Comparison of ENCODE assay signal across 28 cellular contexts in genomic region chr5:106880656-106881055, GRCh38.
DNase-seq lines count a peak whose midpoint lies in the region; FAIRE-seq and TF ChIP-seq lines count a peak whose summit lies in the region.
"Had no signal": no experiment of that assay in that cellular context is flagged by ENCODE, and none has a peak within 500 bp of the region (broad histone marks: within the 10 kb centered on the region; RNA-seq: fewer than 3 reads in every experiment).

No MANE protein-coding gene starts in this region.

- no peaks in the 10 kb centered on the region for H3K36me3 ChIP-seq in hepatocyte (replicated peaks; ENCODE audit: insufficient read depth, low read depth)
- no peaks in the 10 kb centered on the region for H3K36me3 ChIP-seq in small intestine (ENCODE audit: control insufficient read depth in 2 of 2, insufficient read depth in 2 of 2, low read length in 2 of 2)
- H3K36me3 ChIP-seq in thyroid gland, result no peaks in the 10 kb centered on the region
- H3K36me3 ChIP-seq: prostate gland, sigmoid colon, SJSA1, transverse colon had no signal

- H3K4me3 ChIP-seq in hepatocyte (no peak overlapping the region), small intestine (ENCODE audit: low read depth in 1 of 2, low read length in 2 of 2) (no peak overlapping the region), thyroid gland (replicated peaks in 1 of 3) (no peak overlapping the region)
- H3K4me3 ChIP-seq: lung, prostate gland, sigmoid colon, SJSA1, transverse colon had no signal

- H3K79me2 ChIP-seq in hepatocyte, result no peaks in the 10 kb centered on the region

- H3K27me3 ChIP-seq in hepatocyte (no peaks in the 10 kb centered on the region), small intestine (ENCODE audit: control insufficient read depth in 2 of 2, insufficient read depth in 2 of 2, low read length in 2 of 2) (no peaks in the 10 kb centered on the region), thyroid gland (no peaks in the 10 kb centered on the region)
- H3K27me3 ChIP-seq: sigmoid colon, SJSA1, transverse colon had no signal

- intact Hi-C loops in thyroid gland (cut with DNase I), result no loop called here

- no peak for TF ChIP-seq CTCF in RWPE1 (conservative IDR thresholded peaks at IDR 0.05; ENCODE audit: low read depth)
- TF ChIP-seq CTCF in hepatocyte (IDR thresholded peaks at IDR 0.05; ENCODE audit: poor library complexity), result no peak
- no peak for TF ChIP-seq CTCF in thyroid gland (IDR thresholded peaks at IDR 0.05)

- no peaks in the 10 kb centered on the region for H3K9me2 ChIP-seq in hepatocyte (replicated peaks; ENCODE audit: insufficient read depth)

- no peak overlapping the region for H2AFZ ChIP-seq in hepatocyte

- CTCF ChIA-PET in RWPE1 (lab: Yijun Ruan, JAX), result no interaction called here

- POLR2A ChIA-PET in RWPE1 (lab: Yijun Ruan, JAX; ENCODE audit: low non-redundant PET), result no interaction called here

- WGBS in hepatocyte (ENCODE audit: low lambda C conversion rate, missing lambda C conversion rate), result 70% methylated on average over 2 of the region's 2 CpGs
- 27 to 57% (median 40%) methylated on average over 2 of the region's 2 CpGs for WGBS in small intestine, 3 donors
- 82 to 89% methylated on average over 2 of the region's 2 CpGs for WGBS in thyroid gland, 2 donors

- DNase-seq in DMS53 (lab: John Stamatoyannopoulos, UW), result peak; percentile 11
- no peak for DNase-seq in DMS53 treated with DMSO at 0.1 percent for 48 hours (lab: John Stamatoyannopoulos, UW; ENCODE audit: unreplicated experiment)
- DNase-seq in RWPE1 (ENCODE audit: low spot score), result peak; percentile 82
- DNase-seq in hepatocyte (ENCODE audit: low spot score), result peak; percentile 60
- DNase-seq in small intestine, result peak; percentile 5
- DNase-seq in thyroid gland, result no peak
- no peak for DNase-seq in OCI-M1 (lab: John Stamatoyannopoulos, UW)
- DNase-seq in T-helper 1 cell, result no peak
- DNase-seq: activated CD4-positive, alpha-beta T cell treated with anti-CD3 and anti-CD28 coated beads, Interleukin-2, amount 50 U/mL, for 4 hours; activated CD8-positive, alpha-beta memory T cell treated with anti-CD3 and anti-CD28 coated beads, Interleukin-2, amount 10 ng/mL, durations not matched to agents 7 days and 5 days; activated naive CD4-positive, alpha-beta T cell; C1 segment of cervical spinal cord; DMS79 treated with DMSO at 0.1 percent for 48 hours; effector memory CD8-positive, alpha-beta T cell; GDM1; kidney glomerular epithelial cell; natural killer cell; NCI-H1105 treated with DMSO at 0.1 percent for 48 hours; NCI-H1930; NCI-H69; occipital lobe; sigmoid colon; stimulated activated CD4-positive, alpha-beta T cell treated with anti-CD3 and anti-CD28 coated beads, Interleukin-4, amount 100 ng/mL, for 4 hours; transverse colon had no signal

- no peak overlapping the region for H3K4me2 ChIP-seq in hepatocyte

- TF ChIP-seq POLR2A in thyroid gland (IDR thresholded peaks at IDR 0.05), result no peak

- H3K9me3 ChIP-seq in hepatocyte (ENCODE audit: low read depth), result no peaks in the 10 kb centered on the region
- no peaks in the 10 kb centered on the region for H3K9me3 ChIP-seq in small intestine (ENCODE audit: control insufficient read depth, low read depth)
- no peaks in the 10 kb centered on the region for H3K9me3 ChIP-seq in thyroid gland
- H3K9me3 ChIP-seq: prostate gland, sigmoid colon, transverse colon had no signal

- no peak for FAIRE-seq in small intestine (lab: Jason Lieb, UNC)

- H3K27ac ChIP-seq in RWPE1, result no peak overlapping the region
- H3K27ac ChIP-seq in hepatocyte, result no peak overlapping the region
- H3K27ac ChIP-seq in small intestine (ENCODE audit: low read depth in 1 of 2, low read length in 1 of 2), result no peak overlapping the region
- H3K27ac ChIP-seq in thyroid gland, result no peak overlapping the region
- H3K27ac ChIP-seq: 22Rv1, prostate gland, sigmoid colon, SJSA1, transverse colon had no signal

- H3K4me1 ChIP-seq in hepatocyte (ENCODE audit: insufficient read depth), result no peaks in the 10 kb centered on the region
- no peaks in the 10 kb centered on the region for H3K4me1 ChIP-seq in small intestine (ENCODE audit: control insufficient read depth in 2 of 2, insufficient read depth in 1 of 2, low read depth in 1 of 2, low read length in 1 of 2)
- no peaks in the 10 kb centered on the region for H3K4me1 ChIP-seq in thyroid gland
- H3K4me1 ChIP-seq: prostate gland, sigmoid colon, SJSA1, transverse colon had no signal

- no peaks in the 10 kb centered on the region for H4K20me1 ChIP-seq in hepatocyte (ENCODE audit: insufficient read depth, poor library complexity, severe bottlenecking)

Comparison
In these comparisons a context has a peak if more than half of its experiments do, and no peak if none do; other contexts are left out.
1. DNase-seq: peak in DMS53 (single experiment), RWPE1 (single experiment), hepatocyte (single experiment) and small intestine (single experiment); none in DMS53 treated with DMSO at 0.1 percent for 48 hours (single experiment), thyroid gland (0 of 2), OCI-M1 (single experiment) and T-helper 1 cell (0 of 5).